In genomic region chr20:22581437-22582385, GRCh38 we compare ENCODE assay signal across 15 cellular contexts. TPM values are rescaled to one million over a fixed set of nuclear protein-coding genes. Genes with fewer than 3 reads are reported as not detected.
A peak's percentile ranks its signal among the peaks of the same experiment; 100 is the strongest.
DNase-seq lines count a peak whose midpoint lies in the region; ATAC-seq and TF ChIP-seq lines count a peak whose summit lies in the region.
"Had no signal": no experiment of that assay in that cellular context is flagged by ENCODE, and none has a peak within 500 bp of the region (broad histone marks: within the 10 kb centered on the region; RNA-seq: fewer than 3 reads in every experiment).

No MANE protein-coding gene starts in this region.

- peaks cover 9% of the 10 kb centered on the region for H3K9me3 Mint-ChIP-seq in activated CD4-positive, alpha-beta T cell treated with anti-CD3 and anti-CD28 coated beads, Interleukin-2, amount 10 ng/mL, durations not matched to agents 24 days and 14 days
- H3K9me3 Mint-ChIP-seq in stimulated activated naive B cell treated with anti-CD40 and anti-IgM and Interleukin-4, amounts not matched to agents 10 μg/mL and 1 μg/mL and 100 μg/mL, for 72 hours, result peaks cover 2 to 3% of the 10 kb centered on the region in 2 donors
- H3K9me3 Mint-ChIP-seq: activated naive CD4-positive, alpha-beta T cell treated with anti-CD3 and anti-CD28 coated beads, Interleukin-2, amount 50 U/mL, for 24 hours had no signal

- 6% methylated on average over 21 of the region's 54 CpGs for WGBS in right lobe of liver (ENCODE audit: insufficient coverage, low coverage, low lambda C conversion rate, missing lambda C conversion rate)

- no peak for TF ChIP-seq CTCF in right lobe of liver (IDR thresholded peaks at IDR 0.05)

- H3K27ac Mint-ChIP-seq in activated CD4-positive, alpha-beta T cell treated with anti-CD3 and anti-CD28 coated beads, Interleukin-2, amount 10 ng/mL, durations not matched to agents 24 days and 14 days, result peak overlapping the region; percentile 17
- peak overlapping the region; percentile 95 for H3K27ac Mint-ChIP-seq in stimulated activated naive B cell treated with anti-CD40 and anti-IgM and Interleukin-4, amounts not matched to agents 10 μg/mL and 1 μg/mL and 100 μg/mL, for 72 hours
- H3K27ac Mint-ChIP-seq: activated naive CD4-positive, alpha-beta T cell treated with anti-CD3 and anti-CD28 coated beads, Interleukin-2, amount 50 U/mL, for 24 hours had no signal

- ATAC-seq in right lobe of liver (no peak), HG03196 (IDR thresholded peaks at IDR 0.05; ENCODE audit: unreplicated experiment) (no peak), GM19035 (IDR thresholded peaks at IDR 0.05; ENCODE audit: unreplicated experiment) (no peak)
- ATAC-seq in stimulated activated naive B cell treated with anti-CD40 and anti-IgM and Interleukin-4, amounts not matched to agents 10 μg/mL and 1 μg/mL and 100 μg/mL, for 72 hours (replicated peaks), result no peak
- ATAC-seq: naive thymus-derived CD4-positive, alpha-beta T cell had no signal

- no peak for TF ChIP-seq POLR2A in right lobe of liver (IDR thresholded peaks at IDR 0.05)

- peaks cover 5% of the 10 kb centered on the region for H3K36me3 Mint-ChIP-seq in activated CD4-positive, alpha-beta T cell treated with anti-CD3 and anti-CD28 coated beads, Interleukin-2, amount 10 ng/mL, durations not matched to agents 24 days and 14 days (ENCODE audit: low read depth)
- peaks cover 7 to 9% of the 10 kb centered on the region in 2 donors for H3K36me3 Mint-ChIP-seq in stimulated activated naive B cell treated with anti-CD40 and anti-IgM and Interleukin-4, amounts not matched to agents 10 μg/mL and 1 μg/mL and 100 μg/mL, for 72 hours

- H3K36me3 ChIP-seq in right lobe of liver, result peaks cover 0 to 9% (median 0%) of the 10 kb centered on the region in 4 donors

- no peaks in the 10 kb centered on the region for H3K27me3 ChIP-seq in right lobe of liver

- H3K27me3 Mint-ChIP-seq in activated CD4-positive, alpha-beta T cell treated with anti-CD3 and anti-CD28 coated beads, Interleukin-2, amount 10 ng/mL, durations not matched to agents 24 days and 14 days, result peaks cover 72% of the 10 kb centered on the region
- peaks cover 65 to 92% of the 10 kb centered on the region in 2 donors for H3K27me3 Mint-ChIP-seq in stimulated activated naive B cell treated with anti-CD40 and anti-IgM and Interleukin-4, amounts not matched to agents 10 μg/mL and 1 μg/mL and 100 μg/mL, for 72 hours

- peak overlapping the region; percentile 20 for H3K4me3 Mint-ChIP-seq in activated CD4-positive, alpha-beta T cell treated with anti-CD3 and anti-CD28 coated beads, Interleukin-2, amount 10 ng/mL, durations not matched to agents 24 days and 14 days
- H3K4me3 Mint-ChIP-seq in stimulated activated naive B cell treated with anti-CD40 and anti-IgM and Interleukin-4, amounts not matched to agents 10 μg/mL and 1 μg/mL and 100 μg/mL, for 72 hours, result peak overlapping the region; percentile 59 to 71
- H3K4me3 Mint-ChIP-seq: activated naive CD4-positive, alpha-beta T cell treated with anti-CD3 and anti-CD28 coated beads, Interleukin-2, amount 50 U/mL, for 24 hours had no signal

- intact Hi-C loops in activated CD4-positive, alpha-beta T cell treated with anti-CD3 and anti-CD28 coated beads, Interleukin-2, amount 10 ng/mL, durations not matched to agents 24 days and 14 days (cut with micrococcal nuclease), result loop anchor here (5.0 kb wide), 2 partner anchors 879 to 1064 kb away; no protein-coding TSS in a partner anchor
- intact Hi-C loops in right lobe of liver (cut with DNase I), result loop anchor here (10.0 kb wide), 1 partner anchor 117 kb away; no protein-coding TSS in a partner anchor

- peak overlapping the region; percentile 80 to 98 (median 90) for H3K27ac ChIP-seq in right lobe of liver
- H3K27ac ChIP-seq: skin epidermis had no signal

- peak overlapping the region; percentile 55 to 78 (median 71) for H3K4me3 ChIP-seq in right lobe of liver
- H3K4me3 ChIP-seq: skin epidermis had no signal

- no peaks in the 10 kb centered on the region for H3K9me3 ChIP-seq in right lobe of liver

- H3K4me1 ChIP-seq in right lobe of liver, result peaks cover 0 to 28% (median 5%) of the 10 kb centered on the region in 4 donors

- H3K4me1 Mint-ChIP-seq in activated CD4-positive, alpha-beta T cell treated with anti-CD3 and anti-CD28 coated beads, Interleukin-2, amount 10 ng/mL, durations not matched to agents 24 days and 14 days, result no peaks in the 10 kb centered on the region
- peaks cover 18 to 26% of the 10 kb centered on the region in 2 donors for H3K4me1 Mint-ChIP-seq in stimulated activated naive B cell treated with anti-CD40 and anti-IgM and Interleukin-4, amounts not matched to agents 10 μg/mL and 1 μg/mL and 100 μg/mL, for 72 hours
- H3K4me1 Mint-ChIP-seq: activated naive CD4-positive, alpha-beta T cell treated with anti-CD3 and anti-CD28 coated beads, Interleukin-2, amount 50 U/mL, for 24 hours had no signal

- no peak for DNase-seq in activated CD4-positive, alpha-beta T cell treated with anti-CD3 and anti-CD28 coated beads, Interleukin-2, amount 10 ng/mL, durations not matched to agents 24 days and 14 days
- no peak for DNase-seq in activated CD4-positive, alpha-beta T cell treated with anti-CD3 and anti-CD28 coated beads for 48 hours
- peak; percentile 74 for DNase-seq in NCI-H748 (lab: John Stamatoyannopoulos, UW; ENCODE audit: unreplicated experiment)
- DNase-seq in right lobe of liver, result no peak
- no peak for DNase-seq in stimulated activated naive B cell treated with anti-CD40 and anti-IgM and Interleukin-4, amounts not matched to agents 10 μg/mL and 1 μg/mL and 100 μg/mL, for 72 hours
- DNase-seq in NAMALWA (ENCODE audit: low spot score), result no peak
- DNase-seq: activated CD8-positive, alpha-beta memory T cell treated with anti-CD3 and anti-CD28 coated beads, Interleukin-2, amount 50 U/mL, for 4 hours; DMS79; kidney; naive thymus-derived CD4-positive, alpha-beta T cell had no signal

RNA-seq across cellular contexts. Expression of gene FOXA2, which starts 2.7 kb away (rescaled TPM):
- not detected in 2 replicates for total RNA-seq in activated CD4-positive, alpha-beta T cell treated with anti-CD3 and anti-CD28 coated beads, Interleukin-2, amount 10 ng/mL, durations not matched to agents 24 days and 14 days
- total RNA-seq in right lobe of liver, result 10 to 100 TPM; 11.8 to 28.7 (median 21.2) TPM
- total RNA-seq: M059J; naive thymus-derived CD4-positive, alpha-beta T cell had no signal

Comparison
In these comparisons a context has a peak if more than half of its experiments do, and no peak if none do; other contexts are left out.
1. RNA of gene FOXA2, which starts 2.7 kb away (total RNA-seq): 11.8 to 28.7 TPM in right lobe of liver; not detected in activated CD4-positive, alpha-beta T cell treated with anti-CD3 and anti-CD28 coated beads, Interleukin-2, amount 10 ng/mL, durations not matched to agents 24 days and 14 days; every median in the first group is over 10 times any median in the second.